In genomic region chr11:12402691-12403120, GRCh38 we compare ENCODE assay signal across 20 cellular contexts. TPM values are rescaled to one million over a fixed set of nuclear protein-coding genes. Genes with fewer than 3 reads are reported as not detected.
A peak's percentile ranks its signal among the peaks of the same experiment; 100 is the strongest.
DNase-seq lines count a peak whose midpoint lies in the region; TF ChIP-seq lines count a peak whose summit lies in the region.
"Had no signal": no experiment of that assay in that cellular context is flagged by ENCODE, and none has a peak within 500 bp of the region (broad histone marks: within the 10 kb centered on the region; RNA-seq: fewer than 3 reads in every experiment).

No MANE protein-coding gene starts in this region.

- no peak overlapping the region for H3K4me3 Mint-ChIP-seq in Calu3 (ENCODE audit: low read depth, unreplicated experiment)
- H3K4me3 Mint-ChIP-seq in endodermal cell = no peak overlapping the region

- DNase-seq in Calu3 = no peak
- no peak for DNase-seq in endodermal cell
- DNase-seq in hepatocyte (ENCODE audit: low spot score) = no peak
- DNase-seq in sigmoid colon = no peak
- DNase-seq in HPDE6-E6E7 (ENCODE audit: extremely low spot score) = no peak
- no peak for DNase-seq in stimulated activated CD4-positive, alpha-beta T cell treated with anti-CD3 and anti-CD28 coated beads, Interleukin-1b, Interleukin-23, amount 100 ng/mL, for 48 hours
- no peak for DNase-seq in NOMO-1 (lab: John Stamatoyannopoulos, UW; ENCODE audit: unreplicated experiment in 2 of 2)
- no peak for DNase-seq in stimulated activated CD4-positive, alpha-beta T cell treated with anti-CD3 and anti-CD28 coated beads, Interleukin-2, amount 100 ng/mL, for 24 hours
- DNase-seq: activated CD4-positive, alpha-beta T cell treated with anti-CD3 and anti-CD28 coated beads for 4 hours; activated effector memory CD4-positive, alpha-beta T cell treated with anti-CD3 and anti-CD28 coated beads, Interleukin-2, amount 50 U/mL, for 16 hours; cortex of kidney; Karpas-422; NCI-H1092 treated with DMSO at 0.1 percent for 48 hours; NCI-H2107; NCI-H774; ovary; PC-9 had no signal

- H3K27ac Mint-ChIP-seq in Calu3 (ENCODE audit: unreplicated experiment) (peak overlapping the region; percentile 8), endodermal cell (peak overlapping the region; percentile 8)

- no peak overlapping the region for H2AFZ ChIP-seq in hepatocyte
- H2AFZ ChIP-seq: PC-9 had no signal

- no peak overlapping the region for H3K9ac ChIP-seq in endodermal cell (ENCODE audit: extremely low read depth, low read length, poor library complexity, severe bottlenecking)

- H3K9me3 Mint-ChIP-seq in Calu3 (ENCODE audit: low read depth, unreplicated experiment) = no peaks in the 10 kb centered on the region
- peaks cover 6% of the 10 kb centered on the region for H3K9me3 Mint-ChIP-seq in endodermal cell

- H3K27me3 Mint-ChIP-seq in Calu3 (ENCODE audit: unreplicated experiment) (no peaks in the 10 kb centered on the region), endodermal cell (ENCODE audit: insufficient read depth) (no peaks in the 10 kb centered on the region)

- TF ChIP-seq POLR2A in sigmoid colon (IDR thresholded peaks at IDR 0.05) = no peak

- CTCF ChIA-PET in Calu3 (lab: Charles Lee) = no interaction called here

- H3K36me3 Mint-ChIP-seq in Calu3 (ENCODE audit: insufficient read depth, unreplicated experiment) (no peaks in the 10 kb centered on the region), endodermal cell (ENCODE audit: low read depth) (peaks cover 13% of the 10 kb centered on the region)

- H3K27me3 ChIP-seq in endodermal cell (ENCODE audit: control insufficient read depth, insufficient read depth, low read length, poor library complexity, severe bottlenecking) (no peaks in the 10 kb centered on the region), hepatocyte (no peaks in the 10 kb centered on the region), sigmoid colon (no peaks in the 10 kb centered on the region)
- H3K27me3 ChIP-seq: ovary had no signal

- H4K20me1 ChIP-seq in hepatocyte (ENCODE audit: insufficient read depth, poor library complexity, severe bottlenecking) = no peaks in the 10 kb centered on the region

- TF ChIP-seq EP300 in sigmoid colon (IDR thresholded peaks at IDR 0.05) = peak; percentile 88 to 99 (median 93)

- TF ChIP-seq CTCF in Calu3 (IDR thresholded peaks at IDR 0.05; ENCODE audit: unreplicated experiment) (no peak), endodermal cell (conservative IDR thresholded peaks at IDR 0.05) (no peak), hepatocyte (IDR thresholded peaks at IDR 0.05; ENCODE audit: poor library complexity) (no peak), sigmoid colon (IDR thresholded peaks at IDR 0.05) (no peak)

- no peak overlapping the region for H3K4me3 ChIP-seq in endodermal cell (ENCODE audit: low read length)
- no peak overlapping the region for H3K4me3 ChIP-seq in hepatocyte
- H3K4me3 ChIP-seq in sigmoid colon = no peak overlapping the region
- H3K4me3 ChIP-seq: A549, ovary, PC-9, skin epidermis had no signal

- BruUV-seq in Calu3 (replicated peaks; lab: Mats Ljungman, UMichigan) = no TSS peak

- intact Hi-C loops in Calu3 (cut with micrococcal nuclease; ENCODE audit: unreplicated experiment) (no loop called here), sigmoid colon (cut with DNase I) (no loop called here)

- H3K4me2 ChIP-seq in hepatocyte = peak overlapping the region; percentile 29
- H3K4me2 ChIP-seq: A549, PC-9 had no signal

- H3K79me2 ChIP-seq in hepatocyte = peaks cover 90% of the 10 kb centered on the region

- H3K36me3 ChIP-seq in endodermal cell (ENCODE audit: control insufficient read depth, insufficient read depth, low read length) (no peaks in the 10 kb centered on the region), hepatocyte (replicated peaks; ENCODE audit: insufficient read depth, low read depth) (no peaks in the 10 kb centered on the region), sigmoid colon (no peaks in the 10 kb centered on the region)
- H3K36me3 ChIP-seq: ovary had no signal

- no peaks in the 10 kb centered on the region for H3K4me1 ChIP-seq in endodermal cell (ENCODE audit: control insufficient read depth, insufficient read depth, low read length)
- peaks cover 28% of the 10 kb centered on the region for H3K4me1 ChIP-seq in hepatocyte (ENCODE audit: insufficient read depth)
- H3K4me1 ChIP-seq in sigmoid colon = peaks cover 0 to 90% (median 74%) of the 10 kb centered on the region in 4 donors

- WGBS in endodermal cell (ENCODE audit: insufficient coverage in 1 of 2, insufficient read length in 1 of 2), 2 experiments = 90 to 92% methylated on average over 8 of the region's 8 CpGs
- 71% methylated on average over 8 of the region's 8 CpGs for WGBS in hepatocyte (ENCODE audit: low lambda C conversion rate, missing lambda C conversion rate)
- WGBS in sigmoid colon, 2 donors = 83 to 89% methylated on average over 8 of the region's 8 CpGs

- H3K9me2 ChIP-seq in hepatocyte (replicated peaks; ENCODE audit: insufficient read depth) = no peaks in the 10 kb centered on the region

- H3K4me1 Mint-ChIP-seq in Calu3 (ENCODE audit: low read depth, unreplicated experiment) (peaks cover 27% of the 10 kb centered on the region), endodermal cell (peaks cover 4% of the 10 kb centered on the region)

- H3K27ac ChIP-seq in endodermal cell (ENCODE audit: low read depth, low read length) (no peak overlapping the region), hepatocyte (peak overlapping the region; percentile 78), sigmoid colon (peak overlapping the region; percentile 97 to 99 (median 98))
- H3K27ac ChIP-seq: A549, C4-2B, PC-9 had no signal

- peaks cover 8% of the 10 kb centered on the region for H3K9me3 ChIP-seq in endodermal cell (ENCODE audit: control insufficient read depth, low read length)
- no peaks in the 10 kb centered on the region for H3K9me3 ChIP-seq in hepatocyte (ENCODE audit: low read depth)
- H3K9me3 ChIP-seq in sigmoid colon = no peaks in the 10 kb centered on the region
- H3K9me3 ChIP-seq: A549, ovary had no signal

RNA-seq across cellular contexts. Expression of gene PARVA, which starts 25.3 kb away (rescaled TPM):
- 18.3 and 22.9 TPM in 2 replicates for total RNA-seq in Calu3 (2022)
- total RNA-seq in endodermal cell = 10 to 100 TPM; 27.3 to 37.3 TPM
- 23.2 TPM for polyA plus RNA-seq in endodermal cell (2013, experiment 1 of 2)
- polyA plus RNA-seq in endodermal cell (2013, experiment 2 of 2) = 21.9 TPM
- 34.2 and 37.4 TPM in 2 replicates for total RNA-seq in hepatocyte
- polyA plus RNA-seq in hepatocyte = 41.2 and 46.2 TPM in 2 replicates
- total RNA-seq in sigmoid colon = 100 to 1,000 TPM; 110 to 195 (median 161) TPM
- 10 to 100 TPM; 15.7 to 27.8 (median 16.8) TPM for polyA plus RNA-seq in sigmoid colon
